8 cellular contexts compared by ENCODE assay signal in genomic region chr2:172931923-172932520, GRCh38.
DNase-seq lines count a peak whose midpoint lies in the region; ATAC-seq and TF ChIP-seq lines count a peak whose summit lies in the region.

No MANE protein-coding gene starts in this region.

- H4K20me1 ChIP-seq in hepatocyte (ENCODE audit: insufficient read depth, poor library complexity, severe bottlenecking): no peaks in the 10 kb centered on the region

- ATAC-seq in HG03097 (IDR thresholded peaks at IDR 0.05; ENCODE audit: low FRiP score, unreplicated experiment): no peak

- no peak overlapping the region for H3K27ac ChIP-seq in hepatocyte

- H3K9me3 ChIP-seq in adipocyte (ENCODE audit: control insufficient read depth, low read length) (no peaks in the 10 kb centered on the region), hepatocyte (ENCODE audit: low read depth) (no peaks in the 10 kb centered on the region)

- H3K4me1 ChIP-seq in adipocyte (ENCODE audit: control insufficient read depth, insufficient read depth, low read length) (peaks cover 34% of the 10 kb centered on the region), hepatocyte (ENCODE audit: insufficient read depth) (peaks cover 9% of the 10 kb centered on the region)

- TF ChIP-seq CTCF in hepatocyte (IDR thresholded peaks at IDR 0.05; ENCODE audit: poor library complexity): peak; percentile 85

- H2AFZ ChIP-seq in hepatocyte: no peak overlapping the region

- H3K79me2 ChIP-seq in hepatocyte: no peaks in the 10 kb centered on the region

- H3K4me3 ChIP-seq in adipocyte (ENCODE audit: low read length): no peak overlapping the region
- no peak overlapping the region for H3K4me3 ChIP-seq in hepatocyte

- H3K9ac ChIP-seq in adipocyte (ENCODE audit: low read length): no peak overlapping the region

- 3% methylated on average over 8 of the region's 8 CpGs for WGBS in hepatocyte (ENCODE audit: low lambda C conversion rate, missing lambda C conversion rate)

- peak overlapping the region; percentile 64 for H3K4me2 ChIP-seq in hepatocyte

- H3K36me3 ChIP-seq in adipocyte (ENCODE audit: control insufficient read depth, insufficient read depth, low read length, severe bottlenecking) (no peaks in the 10 kb centered on the region), hepatocyte (replicated peaks; ENCODE audit: insufficient read depth, low read depth) (no peaks in the 10 kb centered on the region)

- H3K9me2 ChIP-seq in hepatocyte (replicated peaks; ENCODE audit: insufficient read depth): no peaks in the 10 kb centered on the region

- H3K27me3 ChIP-seq in adipocyte (replicated peaks; ENCODE audit: control insufficient read depth, insufficient read depth, low read length) (no peaks in the 10 kb centered on the region), hepatocyte (no peaks in the 10 kb centered on the region)

- DNase-seq in DMS53 (lab: John Stamatoyannopoulos, UW) (peak; percentile 83), LHCN-M2 (ENCODE audit: low read depth) (peak; percentile 55), SKM-1 (lab: John Stamatoyannopoulos, UW; ENCODE audit: unreplicated experiment) (peak; percentile 27), adipocyte (ENCODE audit: low read depth) (peak; percentile 91), hepatocyte (ENCODE audit: low spot score) (peak; percentile 87), iPS-NIHi7 (ENCODE audit: extremely low spot score) (no peak)
- DNase-seq in stimulated activated CD4-positive, alpha-beta T cell treated with anti-CD3 and anti-CD28 coated beads, Interleukin-12 subunit alpha, Interleukin-12 subunit beta, amount 100 ng/mL, for 24 hours (ENCODE audit: low read depth in 2 of 2): peak; percentile 24 to 67
